Comparison of ENCODE assay signal across 18 cellular contexts in the genomic region with DNA sequence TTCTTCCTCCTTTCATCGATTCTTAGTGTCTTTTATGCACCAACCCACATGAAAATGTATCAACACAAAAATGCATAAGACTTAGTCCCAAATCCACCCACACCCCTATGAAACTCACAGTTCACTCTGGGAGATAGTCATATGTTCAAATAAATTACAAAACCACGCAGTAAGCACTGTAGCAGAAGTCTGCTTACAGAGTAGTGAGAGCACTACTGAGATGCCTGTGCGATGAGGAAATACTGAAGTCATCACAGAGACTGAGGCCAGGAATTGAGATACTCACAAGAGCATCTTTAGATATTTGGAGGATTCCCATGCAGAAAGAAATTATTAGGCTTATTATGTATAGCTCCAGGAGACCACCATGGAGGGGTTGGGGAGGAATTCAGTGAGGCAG.
A peak's percentile ranks its signal among the peaks of the same experiment; 100 is the strongest.
DNase-seq lines count a peak whose midpoint lies in the region; ATAC-seq and TF ChIP-seq lines count a peak whose summit lies in the region.
"Had no signal": no experiment of that assay in that cellular context is flagged by ENCODE, and none has a peak within 500 bp of the region (broad histone marks: within the 10 kb centered on the region; RNA-seq: fewer than 3 reads in every experiment).

No MANE protein-coding gene starts in this region.

- H3K4me3 Mint-ChIP-seq in activated CD4-positive, alpha-beta T cell treated with anti-CD3 and anti-CD28 coated beads for 36 hours, result no peak overlapping the region
- H3K4me3 Mint-ChIP-seq: nephron progenitor cell had no signal

- H3K27ac ChIP-seq in mucosa of rectum (ENCODE audit: low read depth in 2 of 2, low read length in 2 of 2), result peak overlapping the region; percentile 41 to 60
- H3K27ac ChIP-seq in uterus, result peak overlapping the region; percentile 48 to 82
- H3K27ac ChIP-seq: SJSA1 had no signal

- H3K4me1 ChIP-seq in mucosa of rectum (ENCODE audit: control insufficient read depth in 2 of 2, insufficient read depth in 2 of 2, low read length in 2 of 2) (no peaks in the 10 kb centered on the region), uterus (no peaks in the 10 kb centered on the region)

- H3K9ac ChIP-seq in mucosa of rectum (ENCODE audit: low read depth in 1 of 2, low read length in 2 of 2), result no peak overlapping the region

- H3K36me3 ChIP-seq in mucosa of rectum (ENCODE audit: control insufficient read depth in 2 of 2, insufficient read depth in 2 of 2, low read length in 2 of 2), result no peaks in the 10 kb centered on the region
- no peaks in the 10 kb centered on the region for H3K36me3 ChIP-seq in uterus

- TF ChIP-seq CTCF in uterus (IDR thresholded peaks at IDR 0.05), result no peak

- H3K4me1 Mint-ChIP-seq in activated CD4-positive, alpha-beta T cell treated with anti-CD3 and anti-CD28 coated beads for 36 hours, result peaks cover 2% of the 10 kb centered on the region
- H3K4me1 Mint-ChIP-seq: nephron progenitor cell had no signal

- no peak for TF ChIP-seq POLR2A in uterus (IDR thresholded peaks at IDR 0.05)

- no peaks in the 10 kb centered on the region for H3K9me3 ChIP-seq in mucosa of rectum (ENCODE audit: control insufficient read depth in 2 of 2, low read length in 2 of 2)
- H3K9me3 ChIP-seq in uterus, result no peaks in the 10 kb centered on the region
- H3K9me3 ChIP-seq: SJSA1 had no signal

- H3K36me3 Mint-ChIP-seq in activated CD4-positive, alpha-beta T cell treated with anti-CD3 and anti-CD28 coated beads for 36 hours (ENCODE audit: low read depth), result no peaks in the 10 kb centered on the region

- intact Hi-C loops in activated CD4-positive, alpha-beta T cell treated with anti-CD3 and anti-CD28 coated beads for 36 hours (cut with DNase I, micrococcal nuclease), result no loop called here
- intact Hi-C loops in uterus (cut with DNase I; ENCODE audit: low total_unique reads), result no loop called here

- POLR2A ChIA-PET in activated CD4-positive, alpha-beta T cell treated with anti-CD3 and anti-CD28 coated beads for 36 hours (lab: Charles Lee), result no interaction called here

- peaks cover 16% of the 10 kb centered on the region for H3K27me3 Mint-ChIP-seq in activated CD4-positive, alpha-beta T cell treated with anti-CD3 and anti-CD28 coated beads for 36 hours

- peak; percentile 42 for ATAC-seq in activated CD4-positive, alpha-beta T cell treated with anti-CD3 and anti-CD28 coated beads for 36 hours
- ATAC-seq: stimulated activated naive CD8-positive, alpha-beta T cell treated with anti-CD3 and anti-CD28 coated beads, Interleukin-15, Interleukin-2, amounts not matched to agents 100 U/mL and 50 U/mL, for 24 hours had no signal

- H3K27me3 ChIP-seq in mucosa of rectum (ENCODE audit: control insufficient read depth in 2 of 2, insufficient read depth in 2 of 2, low read length in 2 of 2) (no peaks in the 10 kb centered on the region), uterus (no peaks in the 10 kb centered on the region)
- H3K27me3 ChIP-seq: SJSA1 had no signal

- no peak overlapping the region for H3K4me3 ChIP-seq in mucosa of rectum (ENCODE audit: low read length in 2 of 2)
- H3K4me3 ChIP-seq in uterus, result no peak overlapping the region
- H3K4me3 ChIP-seq: SJSA1 had no signal

- DNase-seq in activated CD4-positive, alpha-beta T cell treated with anti-CD3 and anti-CD28 coated beads for 36 hours, result no peak
- DNase-seq in activated CD4-positive, alpha-beta T cell treated with anti-CD3 and anti-CD28 coated beads, Interleukin-2, amount 50 U/mL, for 1 hour, result no peak
- DNase-seq in fibroblast of gingiva (ENCODE audit: low read depth), result peak; percentile 62
- peak in 1 of 2 donors; percentile 69 for DNase-seq in uterus
- no peak for DNase-seq in HK-2 (ENCODE audit: unreplicated experiment)
- no peak for DNase-seq in HUDEP-2 (lab: John Stamatoyannopoulos, UW; ENCODE audit: unreplicated experiment in 76 of 76)
- no peak for DNase-seq in amniotic stem cell (lab: John Stamatoyannopoulos, UW)
- DNase-seq: 8988T; activated CD4-positive, alpha-beta T cell treated with anti-CD3 and anti-CD28 coated beads for 4 hours; activated gamma-delta T cell treated with Interleukin-2 at 50 U/mL for 16 hours; DMS153; NCI-H1092; NCI-H526; nephron progenitor cell; stimulated activated CD4-positive, alpha-beta T cell treated with anti-CD3 and anti-CD28 coated beads, Interleukin-1b, Interleukin-23, amount 100 ng/mL, for 48 hours; stimulated activated naive CD8-positive, alpha-beta T cell treated with anti-CD3 and anti-CD28 coated beads, Interleukin-15, Interleukin-2, amounts not matched to agents 100 U/mL and 50 U/mL, for 24 hours had no signal

- H3K9me3 Mint-ChIP-seq in activated CD4-positive, alpha-beta T cell treated with anti-CD3 and anti-CD28 coated beads for 36 hours (ENCODE audit: low read depth), result no peaks in the 10 kb centered on the region
- H3K9me3 Mint-ChIP-seq: nephron progenitor cell had no signal

- H3K27ac Mint-ChIP-seq in activated CD4-positive, alpha-beta T cell treated with anti-CD3 and anti-CD28 coated beads for 36 hours, result no peak overlapping the region
- H3K27ac Mint-ChIP-seq: nephron progenitor cell had no signal

- CTCF ChIA-PET in activated CD4-positive, alpha-beta T cell treated with anti-CD3 and anti-CD28 coated beads for 36 hours (lab: Charles Lee), result interaction anchor here (0.8 to 1.1 kb wide), 2 partner anchors 62 to 329 kb away, joined by 3 read pairs; no protein-coding TSS in a partner anchor
